In genomic region chrX:129653985-129654651, GRCh38 we compare ENCODE assay signal across 8 cellular contexts. TPM values are rescaled to one million over a fixed set of nuclear protein-coding genes. Genes with fewer than 3 reads are reported as not detected.
DNase-seq lines count a peak whose midpoint lies in the region; ATAC-seq and TF ChIP-seq lines count a peak whose summit lies in the region.

No MANE protein-coding gene starts in this region.

- POLR2A ChIA-PET in AG04449 (lab: Yijun Ruan, JAX), result no interaction called here

- CTCF ChIA-PET in AG04449 (lab: Yijun Ruan, JAX), result interaction anchor here (0.7 to 4.6 kb wide), 7 partner anchors 11 to 72 kb away, joined by 3 to 16 read pairs (median 8); no protein-coding TSS in a partner anchor

- H3K27ac ChIP-seq in smooth muscle cell (ENCODE audit: low read depth), result no peak overlapping the region

- H3K4me3 ChIP-seq in AG04449 (ENCODE audit: low read depth, low read length), result peak overlapping the region; percentile 51
- peak overlapping the region; percentile 59 for H3K4me3 ChIP-seq in iPS-18c (ENCODE audit: insufficient read depth, low read depth, low read length)
- H3K4me3 ChIP-seq in smooth muscle cell, result peak overlapping the region; percentile 46

- no peaks in the 10 kb centered on the region for H3K36me3 Mint-ChIP-seq in activated naive CD8-positive, alpha-beta T cell

- H3K9me3 Mint-ChIP-seq in activated naive CD8-positive, alpha-beta T cell (ENCODE audit: low read depth), result no peaks in the 10 kb centered on the region

- no peak for DNase-seq in AG04449 (ENCODE audit: low read depth, low spot score)
- no peak for DNase-seq in smooth muscle cell (lab: John Stamatoyannopoulos, UW; ENCODE audit: unreplicated experiment)
- DNase-seq in NCI-H1694 (lab: John Stamatoyannopoulos, UW), result no peak

- H3K4me3 Mint-ChIP-seq in activated naive CD8-positive, alpha-beta T cell, result peak overlapping the region; percentile 58

- no peaks in the 10 kb centered on the region for H3K4me1 ChIP-seq in smooth muscle cell (ENCODE audit: low read depth)

- no peaks in the 10 kb centered on the region for H3K79me2 ChIP-seq in smooth muscle cell (ENCODE audit: low read depth)

- H3K9ac ChIP-seq in smooth muscle cell (ENCODE audit: low read depth), result no peak overlapping the region

- no peak for TF ChIP-seq EP300 in Ishikawa (IDR thresholded peaks at IDR 0.05; ENCODE audit: borderline replicate concordance)

- peak; percentile 50 for ATAC-seq in GM18861 (IDR thresholded peaks at IDR 0.05; ENCODE audit: unreplicated experiment)
- no peak for ATAC-seq in GM21367 (IDR thresholded peaks at IDR 0.05; ENCODE audit: unreplicated experiment)

- 53% methylated on average over 57 of the region's 57 CpGs for WGBS in smooth muscle cell (ENCODE audit: low lambda C conversion rate)

- peaks cover 23% of the 10 kb centered on the region for H3K9me3 ChIP-seq in iPS-18c (ENCODE audit: control insufficient read depth, insufficient read depth, low read length)
- no peaks in the 10 kb centered on the region for H3K9me3 ChIP-seq in smooth muscle cell (replicated peaks; ENCODE audit: low read depth)

- peaks cover 16% of the 10 kb centered on the region for H3K27me3 ChIP-seq in smooth muscle cell (ENCODE audit: low read depth)

- no peaks in the 10 kb centered on the region for H3F3A ChIP-seq in smooth muscle cell (ENCODE audit: low read depth)

- H3K27ac Mint-ChIP-seq in activated naive CD8-positive, alpha-beta T cell, result no peak overlapping the region

- no peak for TF ChIP-seq RAD21 in Ishikawa (IDR thresholded peaks at IDR 0.05; ENCODE audit: low read depth)

- H3K4me2 ChIP-seq in smooth muscle cell, result peak overlapping the region; percentile 90

- TF ChIP-seq CTCF in AG04449 (IDR thresholded peaks at IDR 0.05; ENCODE audit: insufficient read depth, low read length, missing control alignments) (no peak), smooth muscle cell (IDR thresholded peaks at IDR 0.05; ENCODE audit: borderline replicate concordance, insufficient read depth, poor library complexity, severe bottlenecking) (no peak)

- peaks cover 7% of the 10 kb centered on the region for H3K4me1 Mint-ChIP-seq in activated naive CD8-positive, alpha-beta T cell (ENCODE audit: low read depth)

- no peaks in the 10 kb centered on the region for H4K20me1 ChIP-seq in smooth muscle cell (ENCODE audit: low read depth)

- H2AFZ ChIP-seq in smooth muscle cell (ENCODE audit: low read depth), result no peak overlapping the region

- H3K36me3 ChIP-seq in smooth muscle cell (ENCODE audit: low read depth), result no peaks in the 10 kb centered on the region

- H3K27me3 Mint-ChIP-seq in activated naive CD8-positive, alpha-beta T cell, result peaks cover 4% of the 10 kb centered on the region

TF ChIP-seq in Ishikawa, 13 proteins besides CTCF, POLR2A, EP300 and RAD21:
- TF ChIP-seq TCF12 (IDR thresholded peaks at IDR 0.05; ENCODE audit: low read depth) (0 out of 2 replicates have a peak, but pooled peaks have one; percentile 33), ZBTB7A (IDR thresholded peaks at IDR 0.05; ENCODE audit: low read depth) (no peak)

RNA-seq across cellular contexts. Expression of gene APLN, which starts 0.6 kb away (rescaled TPM):
- total RNA-seq in smooth muscle cell, result 0.04 and 0.27 TPM in 2 replicates
- 0.19 and 0.78 TPM in 2 replicates for polyA plus RNA-seq in smooth muscle cell
